2 cellular contexts compared by ENCODE assay signal in genomic region chr20:57705103-57705899, GRCh38.
TF ChIP-seq lines count a peak whose summit lies in the region.

No MANE protein-coding gene starts in this region.

TF ChIP-seq in liver, 16 proteins besides CTCF, POLR2A, EP300 and RAD21:
- TF ChIP-seq NR2F2 (IDR thresholded peaks at IDR 0.05) (peak; percentile 25), GABPA (IDR thresholded peaks at IDR 0.05 in 1 of 2, conservative IDR thresholded peaks at IDR 0.05 in 1 of 2) (no peak)
- TF ChIP-seq, protein P1, sequence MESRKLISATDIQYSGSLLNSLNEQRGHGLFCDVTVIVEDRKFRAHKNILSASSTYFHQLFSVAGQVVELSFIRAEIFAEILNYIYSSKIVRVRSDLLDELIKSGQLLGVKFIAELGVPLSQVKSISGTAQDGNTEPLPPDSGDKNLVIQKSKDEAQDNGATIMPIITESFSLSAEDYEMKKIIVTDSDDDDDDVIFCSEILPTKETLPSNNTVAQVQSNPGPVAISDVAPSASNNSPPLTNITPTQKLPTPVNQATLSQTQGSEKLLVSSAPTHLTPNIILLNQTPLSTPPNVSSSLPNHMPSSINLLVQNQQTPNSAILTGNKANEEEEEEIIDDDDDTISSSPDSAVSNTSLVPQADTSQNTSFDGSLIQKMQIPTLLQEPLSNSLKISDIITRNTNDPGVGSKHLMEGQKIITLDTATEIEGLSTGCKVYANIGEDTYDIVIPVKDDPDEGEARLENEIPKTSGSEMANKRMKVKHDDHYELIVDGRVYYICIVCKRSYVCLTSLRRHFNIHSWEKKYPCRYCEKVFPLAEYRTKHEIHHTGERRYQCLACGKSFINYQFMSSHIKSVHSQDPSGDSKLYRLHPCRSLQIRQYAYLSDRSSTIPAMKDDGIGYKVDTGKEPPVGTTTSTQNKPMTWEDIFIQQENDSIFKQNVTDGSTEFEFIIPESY (IDR thresholded peaks at IDR 0.05) = no peak

TF ChIP-seq in HepG2, 621 proteins besides CTCF, POLR2A, EP300 and RAD21:
- TF ChIP-seq ZNF33A (CRISPR knock-in tag; IDR thresholded peaks at IDR 0.05; ENCODE audit: borderline replicate concordance) (no peak), ZNF224 (CRISPR knock-in tag; IDR thresholded peaks at IDR 0.05) (no peak), ZNF547 (CRISPR knock-in tag; IDR thresholded peaks at IDR 0.05) (no peak), ZSCAN21 (CRISPR knock-in tag; IDR thresholded peaks at IDR 0.05; ENCODE audit: borderline replicate concordance) (no peak), TOPORS (CRISPR knock-in tag; IDR thresholded peaks at IDR 0.05) (no peak), HHEX (CRISPR knock-in tag; IDR thresholded peaks at IDR 0.05) (no peak), SETDB1 (CRISPR knock-in tag; IDR thresholded peaks at IDR 0.05; ENCODE audit: borderline replicate concordance) (no peak), ZNF773 (CRISPR knock-in tag; IDR thresholded peaks at IDR 0.05; ENCODE audit: borderline replicate concordance) (no peak), ZNF513 (CRISPR knock-in tag; conservative IDR thresholded peaks at IDR 0.05) (no peak), CEBPG (CRISPR knock-in tag; IDR thresholded peaks at IDR 0.05) (no peak), ZFP36L1 (CRISPR knock-in tag; IDR thresholded peaks at IDR 0.05) (no peak)
TF ChIP-seq in HepG2: peak in this region for 0.
